ENCODE assay signal across 13 cellular contexts in the genomic region with DNA sequence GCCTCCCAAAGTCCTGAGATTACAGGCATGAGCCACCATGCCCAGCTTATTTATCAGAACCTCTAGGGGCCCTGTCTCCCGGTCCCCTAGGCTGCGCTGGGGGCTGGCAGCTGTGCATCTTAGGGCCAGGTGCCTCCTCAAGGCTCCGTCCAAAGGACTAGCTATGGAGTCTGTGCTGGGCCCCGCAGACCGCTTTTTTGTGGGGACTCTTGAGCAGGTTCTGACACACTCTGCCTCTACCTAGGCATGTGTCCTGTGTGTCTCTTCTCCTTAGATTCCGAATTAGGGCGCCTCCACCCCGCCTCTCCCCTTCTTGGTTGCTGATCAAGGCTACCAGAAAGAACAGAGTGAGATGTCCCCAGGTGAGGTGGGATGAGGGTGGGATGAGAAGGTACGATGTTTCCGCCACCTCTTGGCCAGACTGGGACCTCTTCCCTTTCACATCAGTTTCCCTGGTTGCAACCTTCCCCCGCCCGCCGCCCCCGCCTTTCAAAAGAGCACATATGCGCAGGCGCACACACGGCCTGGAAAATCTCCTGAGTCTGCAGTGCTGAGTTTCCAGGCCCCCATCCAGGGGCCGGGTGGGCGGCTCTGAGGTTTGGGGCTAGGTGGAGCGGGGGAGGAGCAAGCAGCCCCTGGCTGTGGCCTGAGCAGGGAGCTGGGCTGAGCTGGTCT. TPM values are rescaled to one million over a fixed set of nuclear protein-coding genes. Genes with fewer than 3 reads are reported as not detected.
DNase-seq lines count a peak whose midpoint lies in the region; ATAC-seq and TF ChIP-seq lines count a peak whose summit lies in the region.
"Had no signal": no experiment of that assay in that cellular context is flagged by ENCODE, and none has a peak within 500 bp of the region (broad histone marks: within the 10 kb centered on the region; RNA-seq: fewer than 3 reads in every experiment).

No MANE protein-coding gene starts in this region.

- peak overlapping the region; percentile 97 for H3K27ac Mint-ChIP-seq in activated CD4-positive, alpha-beta T cell treated with anti-CD3 and anti-CD28 coated beads, Interleukin-2, amount 10 ng/mL, durations not matched to agents 24 days and 14 days
- peak overlapping the region; percentile 99 for H3K27ac Mint-ChIP-seq in activated naive CD8-positive, alpha-beta T cell treated with anti-CD3 and anti-CD28 coated beads, Interleukin-2, amount 50 U/mL, for 24 hours
- H3K27ac Mint-ChIP-seq in HFFc6: no peak overlapping the region

- no peaks in the 10 kb centered on the region for H3F3A ChIP-seq in DOHH2 (ENCODE audit: control insufficient read depth, insufficient read depth)

- no peaks in the 10 kb centered on the region; the same call in 1 of the 2 replicates for H3K36me3 ChIP-seq in DOHH2 (ENCODE audit: control insufficient read depth, low read length)
- H3K36me3 ChIP-seq: SJCRH30 had no signal

- no peak overlapping the region for H3K27ac ChIP-seq in DOHH2 (ENCODE audit: low read depth, low read length)
- H3K27ac ChIP-seq: coronary artery, psoas muscle, SJCRH30 had no signal

- no peak overlapping the region for H3K4me3 ChIP-seq in DOHH2 (ENCODE audit: low read length)
- H3K4me3 ChIP-seq: coronary artery, psoas muscle, SJCRH30 had no signal

- peaks cover 53% of the 10 kb centered on the region for H3K4me1 ChIP-seq in DOHH2 (ENCODE audit: control insufficient read depth, low read length)
- H3K4me1 ChIP-seq: psoas muscle, SJCRH30 had no signal

- no peaks in the 10 kb centered on the region for H3K27me3 ChIP-seq in DOHH2 (ENCODE audit: control insufficient read depth, low read length)

- no peaks in the 10 kb centered on the region for H3K27me3 Mint-ChIP-seq in activated CD4-positive, alpha-beta T cell treated with anti-CD3 and anti-CD28 coated beads, Interleukin-2, amount 10 ng/mL, durations not matched to agents 24 days and 14 days
- H3K27me3 Mint-ChIP-seq in activated naive CD8-positive, alpha-beta T cell treated with anti-CD3 and anti-CD28 coated beads, Interleukin-2, amount 50 U/mL, for 24 hours: no peaks in the 10 kb centered on the region
- peaks cover 38% of the 10 kb centered on the region for H3K27me3 Mint-ChIP-seq in HFFc6 (ENCODE audit: insufficient read depth)

- H3K4me2 ChIP-seq in DOHH2 (ENCODE audit: low read length): peak overlapping the region; percentile 59

- peak overlapping the region; percentile 85 for H3K4me3 Mint-ChIP-seq in activated CD4-positive, alpha-beta T cell treated with anti-CD3 and anti-CD28 coated beads, Interleukin-2, amount 10 ng/mL, durations not matched to agents 24 days and 14 days
- H3K4me3 Mint-ChIP-seq in activated naive CD8-positive, alpha-beta T cell treated with anti-CD3 and anti-CD28 coated beads, Interleukin-2, amount 50 U/mL, for 24 hours: peak overlapping the region; percentile 81
- no peak overlapping the region for H3K4me3 Mint-ChIP-seq in HFFc6

- H3K9me3 Mint-ChIP-seq in activated CD4-positive, alpha-beta T cell treated with anti-CD3 and anti-CD28 coated beads, Interleukin-2, amount 10 ng/mL, durations not matched to agents 24 days and 14 days: no peaks in the 10 kb centered on the region
- H3K9me3 Mint-ChIP-seq in activated naive CD8-positive, alpha-beta T cell treated with anti-CD3 and anti-CD28 coated beads, Interleukin-2, amount 50 U/mL, for 24 hours: no peaks in the 10 kb centered on the region
- H3K9me3 Mint-ChIP-seq in HFFc6: no peaks in the 10 kb centered on the region

- H4K20me1 ChIP-seq in DOHH2 (ENCODE audit: control insufficient read depth, insufficient read depth, low read depth, low read length): no peaks in the 10 kb centered on the region

- TF ChIP-seq CTCF in DOHH2 (IDR thresholded peaks at IDR 0.05; ENCODE audit: low read depth, low read length, poor library complexity, severe bottlenecking) (no peak), HFFc6 (IDR thresholded peaks at IDR 0.05) (no peak)

- no peaks in the 10 kb centered on the region for H3K9me3 ChIP-seq in DOHH2 (ENCODE audit: control insufficient read depth, insufficient read depth, low read length)
- H3K9me3 ChIP-seq: psoas muscle, SJCRH30 had no signal

- peak; percentile 30 for ATAC-seq in activated naive CD8-positive, alpha-beta T cell treated with anti-CD3 and anti-CD28 coated beads, Interleukin-2, amount 50 U/mL, for 24 hours
- ATAC-seq in HG02623 (IDR thresholded peaks at IDR 0.05; ENCODE audit: unreplicated experiment): no peak
- ATAC-seq: psoas muscle had no signal

- H3K4me1 Mint-ChIP-seq in activated CD4-positive, alpha-beta T cell treated with anti-CD3 and anti-CD28 coated beads, Interleukin-2, amount 10 ng/mL, durations not matched to agents 24 days and 14 days: peaks cover 58% of the 10 kb centered on the region
- peaks cover 70% of the 10 kb centered on the region for H3K4me1 Mint-ChIP-seq in activated naive CD8-positive, alpha-beta T cell treated with anti-CD3 and anti-CD28 coated beads, Interleukin-2, amount 50 U/mL, for 24 hours
- peaks cover 8% of the 10 kb centered on the region for H3K4me1 Mint-ChIP-seq in HFFc6 (ENCODE audit: low read depth)

- peaks cover 6% of the 10 kb centered on the region for H3K36me3 Mint-ChIP-seq in activated CD4-positive, alpha-beta T cell treated with anti-CD3 and anti-CD28 coated beads, Interleukin-2, amount 10 ng/mL, durations not matched to agents 24 days and 14 days (ENCODE audit: low read depth)
- H3K36me3 Mint-ChIP-seq in activated naive CD8-positive, alpha-beta T cell treated with anti-CD3 and anti-CD28 coated beads, Interleukin-2, amount 50 U/mL, for 24 hours (ENCODE audit: low read depth): no peaks in the 10 kb centered on the region
- no peaks in the 10 kb centered on the region for H3K36me3 Mint-ChIP-seq in HFFc6 (ENCODE audit: low read depth)

- peaks cover 9% of the 10 kb centered on the region for H3K79me2 ChIP-seq in DOHH2 (ENCODE audit: control insufficient read depth, low read length)

- DNase-seq in activated CD4-positive, alpha-beta T cell treated with anti-CD3 and anti-CD28 coated beads, Interleukin-2, amount 10 ng/mL, durations not matched to agents 24 days and 14 days: peak; percentile 79
- DNase-seq in activated naive CD8-positive, alpha-beta T cell treated with anti-CD3 and anti-CD28 coated beads, Interleukin-2, amount 50 U/mL, for 24 hours: peak; percentile 80
- DNase-seq in stimulated activated CD4-positive, alpha-beta T cell treated with anti-CD3 and anti-CD28 coated beads, Interleukin-2, amount 100 ng/mL, for 4 hours (ENCODE audit: low read depth): peak; percentile 53
- DNase-seq in Kasumi-1 (lab: John Stamatoyannopoulos, UW): no peak
- DNase-seq in HFFc6: no peak
- DNase-seq in NCI-H187 (lab: John Stamatoyannopoulos, UW): no peak
- DNase-seq: NCI-H2081 treated with DMSO at 0.1 percent for 48 hours, psoas muscle had no signal

- no peaks in the 10 kb centered on the region for H3K9me2 ChIP-seq in DOHH2 (replicated peaks; ENCODE audit: control insufficient read depth, low read length)

- intact Hi-C loops in activated CD4-positive, alpha-beta T cell treated with anti-CD3 and anti-CD28 coated beads, Interleukin-2, amount 10 ng/mL, durations not matched to agents 24 days and 14 days (cut with micrococcal nuclease): loop anchor here (10.0 kb wide), 1 partner anchor 639 kb away; a partner anchor contains a TSS

RNA-seq across cellular contexts. Expression of a gene that starts 5.0 kb away (rescaled TPM):
- 475 and 478 TPM in 2 replicates for total RNA-seq in activated CD4-positive, alpha-beta T cell treated with anti-CD3 and anti-CD28 coated beads, Interleukin-2, amount 10 ng/mL, durations not matched to agents 24 days and 14 days
- total RNA-seq in HFFc6 (2021; fragmentation: NEBNext Ultra II Directional; extraction: Animal tissue kit (Norgen Biotek cat#: 25700)): not detected
- total RNA-seq: frontal cortex had no signal

RNA-seq across cellular contexts. Expression of a gene that starts 20.9 kb away (rescaled TPM):
- total RNA-seq in activated CD4-positive, alpha-beta T cell treated with anti-CD3 and anti-CD28 coated beads, Interleukin-2, amount 10 ng/mL, durations not matched to agents 24 days and 14 days: 51.9 and 57.4 TPM in 2 replicates
- 10 to 100 TPM; 44.6 to 60.7 (median 48.6) TPM for total RNA-seq in HFFc6 (2021; fragmentation: NEBNext Ultra II Directional; extraction: Animal tissue kit (Norgen Biotek cat#: 25700))

RNA-seq across cellular contexts. Expression of a gene that starts 28.2 kb away (rescaled TPM):
- not detected in 2 replicates for total RNA-seq in activated CD4-positive, alpha-beta T cell treated with anti-CD3 and anti-CD28 coated beads, Interleukin-2, amount 10 ng/mL, durations not matched to agents 24 days and 14 days
- total RNA-seq in HFFc6 (2021; fragmentation: NEBNext Ultra II Directional; extraction: Animal tissue kit (Norgen Biotek cat#: 25700)): not detected
- total RNA-seq: SJCRH30 had no signal

RNA-seq across cellular contexts. Expression of a gene that starts 42.7 kb away (rescaled TPM):
- total RNA-seq in activated CD4-positive, alpha-beta T cell treated with anti-CD3 and anti-CD28 coated beads, Interleukin-2, amount 10 ng/mL, durations not matched to agents 24 days and 14 days: not detected in 2 replicates
- not detected for total RNA-seq in HFFc6 (2021; fragmentation: NEBNext Ultra II Directional; extraction: Animal tissue kit (Norgen Biotek cat#: 25700))
- total RNA-seq: psoas muscle had no signal

Comparison
In these comparisons a context has a peak if more than half of its experiments do, and no peak if none do; other contexts are left out.
1. DNase-seq: peak in activated CD4-positive, alpha-beta T cell treated with anti-CD3 and anti-CD28 coated beads, Interleukin-2, amount 10 ng/mL, durations not matched to agents 24 days and 14 days (single experiment), activated naive CD8-positive, alpha-beta T cell treated with anti-CD3 and anti-CD28 coated beads, Interleukin-2, amount 50 U/mL, for 24 hours (single experiment) and stimulated activated CD4-positive, alpha-beta T cell treated with anti-CD3 and anti-CD28 coated beads, Interleukin-2, amount 100 ng/mL, for 4 hours (single experiment); none in Kasumi-1 (0 of 2), HFFc6 (single experiment) and NCI-H187 (0 of 2).
2. RNA of a gene that starts 5.0 kb away (total RNA-seq): 475 to 478 TPM in activated CD4-positive, alpha-beta T cell treated with anti-CD3 and anti-CD28 coated beads, Interleukin-2, amount 10 ng/mL, durations not matched to agents 24 days and 14 days; not detected in HFFc6; every median in the first group is over 100 times any median in the second.